Comparison of ENCODE assay signal across 8 cellular contexts in genomic region chr10:79243211-79244067, GRCh38.
A peak's percentile ranks its signal among the peaks of the same experiment; 100 is the strongest.
DNase-seq lines count a peak whose midpoint lies in the region; ATAC-seq and TF ChIP-seq lines count a peak whose summit lies in the region.

No MANE protein-coding gene starts in this region.

- H3K9me3 ChIP-seq in neuronal stem cell (replicated peaks in 1 of 2; ENCODE audit: control insufficient read depth in 2 of 2, insufficient read depth in 1 of 2, low read depth in 1 of 2, low read length in 2 of 2), result peaks cover 0 to 2% of the 10 kb centered on the region in 2 donors
- no peaks in the 10 kb centered on the region for H3K9me3 ChIP-seq in tibial nerve

- H2BK120ac ChIP-seq in neuronal stem cell (ENCODE audit: low read depth, low read length), result no peak overlapping the region

- no peak overlapping the region for H3K27ac ChIP-seq in neuronal stem cell (replicated peaks; ENCODE audit: low read length)
- peak overlapping the region; percentile 64 to 91 (median 84) for H3K27ac ChIP-seq in tibial nerve

- no peak overlapping the region for H2BK5ac ChIP-seq in neuronal stem cell (ENCODE audit: low read length)

- H3K14ac ChIP-seq in neuronal stem cell (ENCODE audit: low read length), result peak overlapping the region; percentile 86

- peak; percentile 37 for ATAC-seq in GM21825 (IDR thresholded peaks at IDR 0.05; ENCODE audit: unreplicated experiment)

- H3K9ac ChIP-seq in neuronal stem cell (ENCODE audit: low read depth, low read length, poor library complexity), result peak overlapping the region; percentile 90

- H2AK5ac ChIP-seq in neuronal stem cell (ENCODE audit: low read depth, low read length), result peak overlapping the region; percentile 97

- no CpG with 5 or more reads among the region's 117 CpGs for WGBS in neuronal stem cell (ENCODE audit: extremely low coverage in 2 of 2, insufficient read length in 2 of 2, insufficient replicate concordance in 1 of 2), 2 donors
- 10 to 12% methylated on average over 28 to 91 of the region's 117 CpGs for WGBS in tibial nerve, 2 donors

- TF ChIP-seq EP300 in tibial nerve (IDR thresholded peaks at IDR 0.05), result peak in 1 of 2 donors; percentile 52

- H3K4me1 ChIP-seq in neuronal stem cell (ENCODE audit: control insufficient read depth in 2 of 2, insufficient read depth in 1 of 2, low read depth in 1 of 2, low read length in 2 of 2) (peaks cover 36 to 44% of the 10 kb centered on the region in 2 donors), tibial nerve (peaks cover 4 to 91% (median 64%) of the 10 kb centered on the region in 4 donors)

- H2BK15ac ChIP-seq in neuronal stem cell (ENCODE audit: low read length), result no peak overlapping the region

- H2BK12ac ChIP-seq in neuronal stem cell (ENCODE audit: low read length), result no peak overlapping the region

- TF ChIP-seq POLR2A in tibial nerve (IDR thresholded peaks at IDR 0.05), result no peak

- peaks cover 25% of the 10 kb centered on the region for H3K79me1 ChIP-seq in neuronal stem cell (ENCODE audit: low read depth, low read length)

- no peak overlapping the region for H4K8ac ChIP-seq in neuronal stem cell (ENCODE audit: low read depth, low read length)

- no peak overlapping the region for H4K91ac ChIP-seq in neuronal stem cell (ENCODE audit: low read depth, low read length, poor library complexity)

- H2AFZ ChIP-seq in neuronal stem cell (ENCODE audit: low read length), result peak overlapping the region; percentile 77

- H3K4me3 ChIP-seq in GM12865 (ENCODE audit: low read depth, low read length) (peak overlapping the region; percentile 84), fibroblast of mammary gland (ENCODE audit: control insufficient read depth, low read depth, low read length) (peak overlapping the region; percentile 2), neuronal stem cell (ENCODE audit: low read length in 2 of 2) (peak overlapping the region; percentile 52 to 75), tibial nerve (peak overlapping the region; percentile 27 to 55 (median 47))

- peak overlapping the region; percentile 75 for H3K4me2 ChIP-seq in neuronal stem cell (ENCODE audit: insufficient read depth, low read length, poor library complexity, severe bottlenecking)

- H3K18ac ChIP-seq in neuronal stem cell (ENCODE audit: low read length), result peak overlapping the region; percentile 95

- H3K27me3 ChIP-seq in neuronal stem cell (ENCODE audit: control insufficient read depth in 3 of 3, insufficient read depth in 3 of 3, low read depth in 1 of 3, low read length in 3 of 3), result no peaks in the 10 kb centered on the region
- H3K27me3 ChIP-seq in tibial nerve, result no peaks in the 10 kb centered on the region

- H3K36me3 ChIP-seq in neuronal stem cell (replicated peaks in 1 of 2; ENCODE audit: control insufficient read depth in 2 of 2, insufficient read depth in 2 of 2, low read length in 2 of 2) (peaks cover 0 to 27% of the 10 kb centered on the region in 2 donors), tibial nerve (no peaks in the 10 kb centered on the region)

- DNase-seq in GM12865 (ENCODE audit: low read depth) (peak; percentile 89), NCI-H1694 treated with DMSO at 0.1 percent for 48 hours (lab: John Stamatoyannopoulos, UW) (peak; percentile 9), activated T-cell treated with anti-CD3 and anti-CD28 coated beads for 4 hours (peak; percentile 33), fibroblast of mammary gland (ENCODE audit: low read depth) (no peak), neuronal stem cell (ENCODE audit: low spot score) (peak; percentile 71), tibial nerve (ENCODE audit: low spot score in 2 of 2) (no peak), SHP77 (lab: John Stamatoyannopoulos, UW) (no peak)

- H3K23ac ChIP-seq in neuronal stem cell (ENCODE audit: low read depth, low read length, poor library complexity), result peak overlapping the region; percentile 86

- no peak overlapping the region for H3K4ac ChIP-seq in neuronal stem cell (ENCODE audit: low read length)

- TF ChIP-seq CTCF in GM12865 (IDR thresholded peaks at IDR 0.05; ENCODE audit: insufficient read depth, low read depth, low read length, missing control alignments) (no peak), fibroblast of mammary gland (conservative IDR thresholded peaks at IDR 0.05; ENCODE audit: control insufficient read depth, insufficient read depth, low read depth, low read length) (no peak), tibial nerve (IDR thresholded peaks at IDR 0.05) (no peak)

Comparison
In these comparisons a context has a peak if more than half of its experiments do, and no peak if none do; other contexts are left out.
1. DNase-seq: peak in GM12865 (single experiment), NCI-H1694 treated with DMSO at 0.1 percent for 48 hours (single experiment), activated T-cell treated with anti-CD3 and anti-CD28 coated beads for 4 hours (single experiment) and neuronal stem cell (single experiment); none in fibroblast of mammary gland (single experiment), tibial nerve (0 of 2) and SHP77 (0 of 2).
2. H3K4me3 ChIP-seq: peak in every context shown above with its lines; median percentile 84 in GM12865; 64 in neuronal stem cell; 47 in tibial nerve; 2 in fibroblast of mammary gland.